ENCODE assay signal across 20 cellular contexts in genomic region chr10:92957223-92958010, GRCh38.
"Had no signal": no experiment of that assay in that cellular context is flagged by ENCODE, and none has a peak within 500 bp of the region (broad histone marks: within the 10 kb centered on the region; RNA-seq: fewer than 3 reads in every experiment).

No MANE protein-coding gene starts in this region.

- H3K4me3 ChIP-seq: cardiac muscle cell, dorsolateral prefrontal cortex, lung, neural progenitor cell, ovary had no signal

- H3K27ac ChIP-seq: cardiac muscle cell, dorsolateral prefrontal cortex, neural progenitor cell, ovary had no signal

- H3K27ac Mint-ChIP-seq: activated CD4-positive, alpha-beta T cell treated with anti-CD3 and anti-CD28 coated beads, Interleukin-2, amount 10 ng/mL, durations not matched to agents 24 days and 14 days; activated naive CD8-positive, alpha-beta T cell treated with anti-CD3 and anti-CD28 coated beads, Interleukin-2, amount 50 U/mL, for 24 hours; activated T-helper 1 cell treated with anti-CD3 and anti-CD28 coated beads, Interleukin-12 subunit alpha, Interleukin-12 subunit beta, Interleukin-2, Interleukin-4 antibody, amounts not matched to agents 30 ng/mL and 10 ng/mL and 1 ng/mL, durations not matched to agents 14 hours and 24 hours and 36 hours; endodermal cell; neural progenitor cell; T-helper 2 cell treated with Interferon-gamma antibody and Interleukin-4, amounts not matched to agents 5 μg/mL and 100 μg/mL, for 36 hours had no signal

- H3K27me3 Mint-ChIP-seq: activated CD4-positive, alpha-beta T cell treated with anti-CD3 and anti-CD28 coated beads, Interleukin-2, amount 10 ng/mL, durations not matched to agents 24 days and 14 days; activated naive CD8-positive, alpha-beta T cell treated with anti-CD3 and anti-CD28 coated beads, Interleukin-2, amount 50 U/mL, for 24 hours; naive B cell had no signal

- ATAC-seq: activated naive CD8-positive, alpha-beta T cell treated with anti-CD3 and anti-CD28 coated beads, Interleukin-2, amount 50 U/mL, for 24 hours had no signal

- H3K27me3 ChIP-seq: cardiac muscle cell, dorsolateral prefrontal cortex, neural progenitor cell, ovary had no signal

- H3K4me3 Mint-ChIP-seq: activated CD4-positive, alpha-beta T cell treated with anti-CD3 and anti-CD28 coated beads, Interleukin-2, amount 10 ng/mL, durations not matched to agents 24 days and 14 days; activated naive CD8-positive, alpha-beta T cell treated with anti-CD3 and anti-CD28 coated beads, Interleukin-2, amount 50 U/mL, for 24 hours; activated T-helper 1 cell treated with anti-CD3 and anti-CD28 coated beads, Interleukin-12 subunit alpha, Interleukin-12 subunit beta, Interleukin-2, Interleukin-4 antibody, amounts not matched to agents 30 ng/mL and 10 ng/mL and 1 ng/mL, durations not matched to agents 14 hours and 24 hours and 36 hours; endodermal cell; naive B cell; neural progenitor cell; T-helper 2 cell treated with Interferon-gamma antibody and Interleukin-4, amounts not matched to agents 5 μg/mL and 100 μg/mL, for 36 hours had no signal

- H3K4me1 ChIP-seq: neural progenitor cell had no signal

- H3K9me3 Mint-ChIP-seq: activated CD4-positive, alpha-beta T cell treated with anti-CD3 and anti-CD28 coated beads, Interleukin-2, amount 10 ng/mL, durations not matched to agents 24 days and 14 days; activated naive CD8-positive, alpha-beta T cell treated with anti-CD3 and anti-CD28 coated beads, Interleukin-2, amount 50 U/mL, for 24 hours; activated T-helper 1 cell treated with anti-CD3 and anti-CD28 coated beads, Interleukin-12 subunit alpha, Interleukin-12 subunit beta, Interleukin-2, Interleukin-4 antibody, amounts not matched to agents 30 ng/mL and 10 ng/mL and 1 ng/mL, durations not matched to agents 14 hours and 24 hours and 36 hours; endodermal cell; naive B cell; neural progenitor cell; T-helper 2 cell treated with Interferon-gamma antibody and Interleukin-4, amounts not matched to agents 5 μg/mL and 100 μg/mL, for 36 hours had no signal

- H3K36me3 ChIP-seq: cardiac muscle cell, ovary had no signal

- DNase-seq: activated CD4-positive, alpha-beta T cell treated with anti-CD3 and anti-CD28 coated beads, Interleukin-2, amount 10 ng/mL, durations not matched to agents 24 days and 14 days; activated CD4-positive, CD25-positive, alpha-beta regulatory T cell; activated CD8-positive, alpha-beta memory T cell treated with anti-CD3 and anti-CD28 coated beads for 24 hours; activated naive CD4-positive, alpha-beta T cell; activated naive CD8-positive, alpha-beta T cell treated with anti-CD3 and anti-CD28 coated beads, Interleukin-2, amount 50 U/mL, for 24 hours; dorsolateral prefrontal cortex; endodermal cell; hypothalamus; kidney glomerular epithelial cell; naive B cell; ovary; stimulated activated CD4-positive, alpha-beta T cell treated with anti-CD3 and anti-CD28 coated beads, Interleukin-2, amount 100 ng/mL, for 48 hours; stimulated activated naive CD4-positive, alpha-beta T cell treated with Interleukin-2 at 50 U/mL for 16 hours; substantia nigra; trophoblast cell had no signal

- H3K9me3 ChIP-seq: ovary had no signal

- H3K4me1 Mint-ChIP-seq: activated CD4-positive, alpha-beta T cell treated with anti-CD3 and anti-CD28 coated beads, Interleukin-2, amount 10 ng/mL, durations not matched to agents 24 days and 14 days; activated naive CD8-positive, alpha-beta T cell treated with anti-CD3 and anti-CD28 coated beads, Interleukin-2, amount 50 U/mL, for 24 hours; neural progenitor cell had no signal
